ENCODE assay signal across 1 cellular context in the genomic region with DNA sequence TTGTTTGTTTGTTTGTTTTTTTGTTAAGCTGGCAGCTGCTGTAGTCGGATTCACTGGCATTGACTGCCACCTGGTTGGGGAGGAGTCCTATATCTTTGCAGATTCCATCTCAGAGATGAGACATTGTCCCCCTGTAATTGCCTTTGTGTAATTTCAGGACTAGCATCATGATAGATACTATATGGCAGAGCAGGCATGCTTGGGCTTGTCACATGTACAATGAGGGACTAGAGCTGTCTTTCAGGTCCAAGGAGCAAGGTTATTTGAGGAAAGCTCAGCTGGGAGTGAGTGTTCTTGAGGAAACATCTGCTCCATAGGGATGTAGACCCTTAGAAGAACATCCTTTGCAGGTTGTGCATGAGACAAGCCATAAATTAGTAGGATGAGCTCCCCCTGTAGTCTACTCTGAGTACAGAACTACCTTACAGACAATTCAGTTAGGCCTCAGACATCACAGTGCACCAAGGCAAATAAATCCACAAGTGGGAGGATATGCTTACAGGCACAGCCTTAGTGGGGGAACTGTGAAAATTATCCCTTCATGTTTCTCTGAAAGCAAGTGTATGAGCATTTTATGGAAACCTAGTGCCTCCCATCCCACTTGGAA.
TF ChIP-seq lines count a peak whose summit lies in the region.

No MANE protein-coding gene starts in this region.

TF ChIP-seq in IMR-90, 13 proteins besides CTCF, POLR2A, EP300 and RAD21 (continued from another document):
- TF ChIP-seq, protein P1, sequence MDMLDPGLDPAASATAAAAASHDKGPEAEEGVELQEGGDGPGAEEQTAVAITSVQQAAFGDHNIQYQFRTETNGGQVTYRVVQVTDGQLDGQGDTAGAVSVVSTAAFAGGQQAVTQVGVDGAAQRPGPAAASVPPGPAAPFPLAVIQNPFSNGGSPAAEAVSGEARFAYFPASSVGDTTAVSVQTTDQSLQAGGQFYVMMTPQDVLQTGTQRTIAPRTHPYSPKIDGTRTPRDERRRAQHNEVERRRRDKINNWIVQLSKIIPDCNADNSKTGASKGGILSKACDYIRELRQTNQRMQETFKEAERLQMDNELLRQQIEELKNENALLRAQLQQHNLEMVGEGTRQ (IDR thresholded peaks at IDR 0.05; ENCODE audit: low read depth, low read length) = no peak
- TF ChIP-seq RFX5 (IDR thresholded peaks at IDR 0.05; ENCODE audit: low read depth, low read length) = no peak
- no peak for TF ChIP-seq BHLHE40 (IDR thresholded peaks at IDR 0.05; ENCODE audit: low read depth, low read length)
- TF ChIP-seq FOS (IDR thresholded peaks at IDR 0.05; ENCODE audit: low read depth, low read length) = no peak
- TF ChIP-seq CEBPB (IDR thresholded peaks at IDR 0.05; ENCODE audit: low read depth, low read length) = no peak
- no peak for TF ChIP-seq NFE2L2 (IDR thresholded peaks at IDR 0.05; ENCODE audit: low read depth, low read length)
- TF ChIP-seq CHD1 (IDR thresholded peaks at IDR 0.05; ENCODE audit: low read depth, low read length) = no peak
- no peak for TF ChIP-seq RCOR1 (IDR thresholded peaks at IDR 0.05; ENCODE audit: insufficient replicate concordance, low read length)
